Comparison of ENCODE assay signal across 12 cellular contexts in genomic region chr3:112974894-112975293, GRCh38. TPM values are rescaled to one million over a fixed set of nuclear protein-coding genes. Genes with fewer than 3 reads are reported as not detected.
DNase-seq lines count a peak whose midpoint lies in the region; ATAC-seq and TF ChIP-seq lines count a peak whose summit lies in the region.
"Had no signal": no experiment of that assay in that cellular context is flagged by ENCODE, and none has a peak within 500 bp of the region (broad histone marks: within the 10 kb centered on the region; RNA-seq: fewer than 3 reads in every experiment).

Gene CD200R1 (minus strand): TSS chr3:112975103. CDS start chr3:112974857, 246 bp downstream.

- H3K36me3 ChIP-seq in left lung: no peaks in the 10 kb centered on the region
- H3K36me3 ChIP-seq: ovary had no signal

- in situ Hi-C loops in KBM-7 (cut with MboI; ENCODE audit: low pct_unique_long_range_greater_than_20kb, low sequenced_read_pairs): loop anchor here (25.0 kb wide), 1 partner anchor 238 kb away; no protein-coding TSS in a partner anchor

- H3K36me3 Mint-ChIP-seq in CD14-positive monocyte (no peaks in the 10 kb centered on the region), mesothelial cell of epicardium (no peaks in the 10 kb centered on the region)
- peaks cover 2% of the 10 kb centered on the region for H3K36me3 Mint-ChIP-seq in activated naive CD4-positive, alpha-beta T cell treated with anti-CD3 and anti-CD28 coated beads, Interleukin-2, amount 10 ng/mL, durations not matched to agents 7 days and 5 days

- H3K9me3 ChIP-seq in left lung: no peaks in the 10 kb centered on the region
- H3K9me3 ChIP-seq: ovary had no signal

- H3K4me1 Mint-ChIP-seq in CD14-positive monocyte: peaks cover 69% of the 10 kb centered on the region
- peaks cover 70% of the 10 kb centered on the region for H3K4me1 Mint-ChIP-seq in activated naive CD4-positive, alpha-beta T cell treated with anti-CD3 and anti-CD28 coated beads, Interleukin-2, amount 10 ng/mL, durations not matched to agents 7 days and 5 days
- H3K4me1 Mint-ChIP-seq in mesothelial cell of epicardium: peaks cover 22% of the 10 kb centered on the region

- CTCF ChIA-PET in activated naive CD4-positive, alpha-beta T cell treated with anti-CD3 and anti-CD28 coated beads, Interleukin-2, amount 10 ng/mL, durations not matched to agents 7 days and 5 days (lab: Charles Lee): interaction anchor here (1.0 to 6.4 kb wide), 5 partner anchors 26 to 332 kb away, joined by 3 to 51 read pairs (median 5); no protein-coding TSS in a partner anchor

- peak within 1 kb of the TSS in 1 of 2 donors; percentile 79 for H3K27ac ChIP-seq in left lung
- H3K27ac ChIP-seq: ovary had no signal

- H3K27me3 Mint-ChIP-seq in CD14-positive monocyte (ENCODE audit: low read depth in 3 of 3) (peaks cover 0 to 2% (median 2%) of the 10 kb centered on the region in 3 donors), mesothelial cell of epicardium (ENCODE audit: low read depth) (peaks cover 2% of the 10 kb centered on the region)
- H3K27me3 Mint-ChIP-seq in activated naive CD4-positive, alpha-beta T cell treated with anti-CD3 and anti-CD28 coated beads, Interleukin-2, amount 10 ng/mL, durations not matched to agents 7 days and 5 days: no peaks in the 10 kb centered on the region

- H3K4me1 ChIP-seq in left lung: peaks cover 0 to 42% of the 10 kb centered on the region in 2 donors

- H3K4me3 ChIP-seq in left lung: peak within 1 kb of the TSS in 1 of 2 donors; percentile 17
- H3K4me3 ChIP-seq: ovary had no signal

- H3K27me3 ChIP-seq in left lung: no peaks in the 10 kb centered on the region
- H3K27me3 ChIP-seq: ovary had no signal

- TF ChIP-seq CTCF in CD14-positive monocyte (IDR thresholded peaks at IDR 0.05) (no peak), mesothelial cell of epicardium (IDR thresholded peaks at IDR 0.05; ENCODE audit: unreplicated experiment) (no peak), left lung (IDR thresholded peaks at IDR 0.05) (no peak)

- H3K27ac Mint-ChIP-seq in CD14-positive monocyte: peak within 1 kb of the TSS; percentile 73 to 89 (median 86)
- peak within 1 kb of the TSS; percentile 88 for H3K27ac Mint-ChIP-seq in activated naive CD4-positive, alpha-beta T cell treated with anti-CD3 and anti-CD28 coated beads, Interleukin-2, amount 10 ng/mL, durations not matched to agents 7 days and 5 days
- peak within 1 kb of the TSS; percentile 37 for H3K27ac Mint-ChIP-seq in mesothelial cell of epicardium

- intact Hi-C loops in CD14-positive monocyte (cut with micrococcal nuclease): loop anchor here in 1 of 2 donors (5.0 kb wide), 1 partner anchor 333 kb away; the partner anchor contains the start of gene CCDC80
- intact Hi-C loops in left lung (cut with DNase I): loop anchor here in 1 of 2 donors (5.0 kb wide), 1 partner anchor 243 kb away; no protein-coding TSS in a partner anchor

- DNase-seq in CD14-positive monocyte (ENCODE audit: low spot score): no peak
- peak; percentile 45 for DNase-seq in KBM-7
- no peak for DNase-seq in activated naive CD4-positive, alpha-beta T cell treated with anti-CD3 and anti-CD28 coated beads, Interleukin-2, amount 10 ng/mL, durations not matched to agents 7 days and 5 days
- no peak for DNase-seq in mesothelial cell of epicardium (ENCODE audit: low spot score in 2 of 2, unreplicated experiment in 2 of 2)
- no peak for DNase-seq in stimulated activated CD4-positive, alpha-beta T cell treated with anti-CD3 and anti-CD28 coated beads, Interleukin-4, amount 100 ng/mL, for 1 hour
- no peak for DNase-seq in left lung
- DNase-seq: activated effector memory CD4-positive, alpha-beta T cell treated with Interleukin-2 at 50 U/mL for 16 hours; NCI-H226; ovary had no signal

- H3K9me3 Mint-ChIP-seq in CD14-positive monocyte (no peaks in the 10 kb centered on the region), mesothelial cell of epicardium (no peaks in the 10 kb centered on the region)
- no peaks in the 10 kb centered on the region for H3K9me3 Mint-ChIP-seq in activated naive CD4-positive, alpha-beta T cell treated with anti-CD3 and anti-CD28 coated beads, Interleukin-2, amount 10 ng/mL, durations not matched to agents 7 days and 5 days

- ATAC-seq in GM19351 (IDR thresholded peaks at IDR 0.05; ENCODE audit: unreplicated experiment) (no peak), GM21423 (IDR thresholded peaks at IDR 0.05; ENCODE audit: unreplicated experiment) (no peak), left lung (no peak)

- peak within 1 kb of the TSS; percentile 57 to 80 for H3K4me3 Mint-ChIP-seq in CD14-positive monocyte
- peak within 1 kb of the TSS; percentile 88 for H3K4me3 Mint-ChIP-seq in activated naive CD4-positive, alpha-beta T cell treated with anti-CD3 and anti-CD28 coated beads, Interleukin-2, amount 10 ng/mL, durations not matched to agents 7 days and 5 days
- no peak within 1 kb of the TSS for H3K4me3 Mint-ChIP-seq in mesothelial cell of epicardium

RNA-seq across cellular contexts. Expression of gene CD200R1, which starts in this region (rescaled TPM):
- polyA plus RNA-seq in CD14-positive monocyte: 1 to 10 TPM; 1.5 to 9.0 TPM
- total RNA-seq in mesothelial cell of epicardium (0.86 to 1.8 TPM (median 1.3 TPM) in 3 replicates), left lung (1 to 10 TPM; 1.2 to 2.7 TPM)
- total RNA-seq: HT1080 had no signal

Comparison
In these comparisons a context has a peak if more than half of its experiments do, and no peak if none do; other contexts are left out.
1. H3K27ac Mint-ChIP-seq: peak in every context shown above with its lines; median percentile 88 in activated naive CD4-positive, alpha-beta T cell treated with anti-CD3 and anti-CD28 coated beads, Interleukin-2, amount 10 ng/mL, durations not matched to agents 7 days and 5 days; 86 in CD14-positive monocyte; 37 in mesothelial cell of epicardium.